Comparison of ENCODE assay signal across 27 cellular contexts in genomic region chr10:1356349-1356748, GRCh38.
DNase-seq lines count a peak whose midpoint lies in the region; ATAC-seq, FAIRE-seq and TF ChIP-seq lines count a peak whose summit lies in the region.
"Had no signal": no experiment of that assay in that cellular context is flagged by ENCODE, and none has a peak within 500 bp of the region (broad histone marks: within the 10 kb centered on the region; RNA-seq: fewer than 3 reads in every experiment).

No MANE protein-coding gene starts in this region.

- H2BK20ac ChIP-seq in H1 (ENCODE audit: low read length), result peak overlapping the region; percentile 37; the same call in 1 of the 2 replicates

- H3F3A ChIP-seq in neural progenitor cell (ENCODE audit: low read depth), result no peaks in the 10 kb centered on the region

- no peak for ATAC-seq in GM19463 (IDR thresholded peaks at IDR 0.05; ENCODE audit: unreplicated experiment)
- ATAC-seq: GM12878 had no signal

- TF ChIP-seq RAD21 in H1 (IDR thresholded peaks at IDR 0.05 in 1 of 2, conservative IDR thresholded peaks at IDR 0.05 in 1 of 2; ENCODE audit: low read depth in 2 of 2, low read length in 2 of 2), result no peak

- H3K4me3 Mint-ChIP-seq in neural progenitor cell, result no peak overlapping the region
- H3K4me3 Mint-ChIP-seq in mesothelial cell of epicardium, result no peak overlapping the region
- no peak overlapping the region for H3K4me3 Mint-ChIP-seq in HFFc6
- H3K4me3 Mint-ChIP-seq: CD14-positive monocyte; CD4-positive, alpha-beta memory T cell; CD4-positive, CD25-positive, alpha-beta regulatory T cell; CD8-positive, alpha-beta memory T cell had no signal

- no peaks in the 10 kb centered on the region for H3K79me1 ChIP-seq in H1 (ENCODE audit: low read depth, low read length)

- DNase-seq in bronchial epithelial cell (ENCODE audit: low read depth), result no peak
- DNase-seq in H1 (ENCODE audit: low read depth in 1 of 2, low spot score in 2 of 2), result no peak
- no peak for DNase-seq in neural progenitor cell (ENCODE audit: low spot score)
- no peak for DNase-seq in mesothelial cell of epicardium (ENCODE audit: low spot score in 2 of 2, unreplicated experiment in 2 of 2)
- no peak for DNase-seq in HFFc6
- DNase-seq: 8988T; ACHN; BE2C; C1 segment of cervical spinal cord; CD4-positive, alpha-beta memory T cell; CD4-positive, CD25-positive, alpha-beta regulatory T cell; CD8-positive, alpha-beta memory T cell; COR-L47; DMS 273 treated with DMSO at 0.1 percent for 48 hours; DMS153; DMS53; DMS79; DND-41; EL; GDM1 had no signal

- H2BK120ac ChIP-seq in H1 (replicated peaks; ENCODE audit: low read depth, low read length), result no peak overlapping the region

- no peak overlapping the region for H3K23ac ChIP-seq in H1 (ENCODE audit: insufficient read length)

- no peak overlapping the region for H3K4me3 ChIP-seq in bronchial epithelial cell (ENCODE audit: low read depth, low read length)
- no peak overlapping the region for H3K4me3 ChIP-seq in H1 (ENCODE audit: extremely low read depth in 1 of 4, insufficient read depth in 2 of 4, low read depth in 3 of 4, low read length in 4 of 4)
- no peak overlapping the region for H3K4me3 ChIP-seq in neural progenitor cell
- H3K4me3 ChIP-seq: BLaER1, GM12878 had no signal

- peak overlapping the region; percentile 5 for H3K27ac Mint-ChIP-seq in neural progenitor cell
- H3K27ac Mint-ChIP-seq in mesothelial cell of epicardium, result no peak overlapping the region
- no peak overlapping the region for H3K27ac Mint-ChIP-seq in HFFc6
- H3K27ac Mint-ChIP-seq: CD14-positive monocyte; CD4-positive, alpha-beta memory T cell had no signal

- 93% methylated on average over 3 of the region's 4 CpGs; no CpG with 5 or more reads in 1 of the 2 experiments for WGBS in H1 (ENCODE audit: extremely low coverage in 1 of 2, insufficient coverage in 1 of 2, insufficient read length in 1 of 2, insufficient replicate concordance in 2 of 2, low coverage in 1 of 2, low lambda C conversion rate in 2 of 2, missing lambda C conversion rate in 1 of 2), 2 experiments

- no peaks in the 10 kb centered on the region for H3K36me3 Mint-ChIP-seq in neural progenitor cell
- no peaks in the 10 kb centered on the region for H3K36me3 Mint-ChIP-seq in mesothelial cell of epicardium
- H3K36me3 Mint-ChIP-seq in HFFc6 (ENCODE audit: low read depth), result no peaks in the 10 kb centered on the region
- H3K36me3 Mint-ChIP-seq: CD14-positive monocyte; CD4-positive, alpha-beta memory T cell; CD4-positive, CD25-positive, alpha-beta regulatory T cell; CD8-positive, alpha-beta memory T cell had no signal

- POLR2A ChIA-PET in H1 (lab: Charles Lee; ENCODE audit: partially characterized antibody), result no interaction called here

- H3K23me2 ChIP-seq in H1 (ENCODE audit: low read depth, low read length), result no peaks in the 10 kb centered on the region

- no peak overlapping the region for H3K18ac ChIP-seq in H1 (ENCODE audit: extremely low read depth, low read length)

- no peak overlapping the region; the same call in 1 of the 2 replicates for H4K8ac ChIP-seq in H1 (ENCODE audit: extremely low read depth, insufficient read depth, low read length)

- H2BK12ac ChIP-seq in H1 (ENCODE audit: low read depth, low read length), result peak overlapping the region; percentile 27; the same call in 1 of the 2 replicates

- CTCF ChIA-PET in H1 (lab: Charles Lee; ENCODE audit: partially characterized antibody), result interaction anchor here (0.6 to 0.9 kb wide), 2 partner anchors 12 to 292 kb away, joined by 3 to 4 read pairs; no protein-coding TSS in a partner anchor

- H3K9me3 ChIP-seq in H1 (ENCODE audit: insufficient read depth in 2 of 2, low read depth in 1 of 2, low read length in 1 of 2) (no peaks in the 10 kb centered on the region), neural progenitor cell (ENCODE audit: low read depth) (no peaks in the 10 kb centered on the region)
- H3K9me3 ChIP-seq: BE2C, BLaER1 had no signal

- H3K4ac ChIP-seq in H1 (replicated peaks; ENCODE audit: insufficient read length, low read depth, low read length), result no peak overlapping the region

- H3K9me3 Mint-ChIP-seq in neural progenitor cell, result no peaks in the 10 kb centered on the region
- no peaks in the 10 kb centered on the region for H3K9me3 Mint-ChIP-seq in mesothelial cell of epicardium
- H3K9me3 Mint-ChIP-seq in HFFc6, result peaks cover 19% of the 10 kb centered on the region; the same call in 1 of the 2 replicates
- H3K9me3 Mint-ChIP-seq: CD14-positive monocyte; CD4-positive, alpha-beta memory T cell; CD4-positive, CD25-positive, alpha-beta regulatory T cell; CD8-positive, alpha-beta memory T cell had no signal

- H3K27ac ChIP-seq in H1 (ENCODE audit: low read depth, low read length), result no peak overlapping the region
- H3K27ac ChIP-seq in neural progenitor cell, result no peak overlapping the region
- H3K27ac ChIP-seq: BLaER1 had no signal

- H4K5ac ChIP-seq in H1 (ENCODE audit: insufficient read length, low read depth, low read length), result no peak overlapping the region

- peaks cover 4 to 17% (median 7%) of the 10 kb centered on the region in 4 experiments for H3K4me1 ChIP-seq in H1 (replicated peaks in 1 of 4; ENCODE audit: control insufficient read depth in 3 of 4, insufficient read depth in 4 of 4, low read length in 3 of 4)
- peaks cover 8% of the 10 kb centered on the region for H3K4me1 ChIP-seq in neural progenitor cell
- H3K4me1 ChIP-seq: BE2C had no signal

- H3K4me2 ChIP-seq in H1 (ENCODE audit: insufficient read depth in 1 of 2, low read depth in 2 of 2, low read length in 2 of 2) (no peak overlapping the region), neural progenitor cell (no peak overlapping the region)
- H3K4me2 ChIP-seq: BLaER1 had no signal

- no peak overlapping the region for H2AK5ac ChIP-seq in H1 (ENCODE audit: low read depth, low read length)

- H3K14ac ChIP-seq in H1 (ENCODE audit: insufficient read length), result no peak overlapping the region

- no peak overlapping the region for H3K9ac ChIP-seq in H1 (replicated peaks in 1 of 4; ENCODE audit: extremely low read depth in 1 of 4, low read depth in 3 of 4, low read length in 3 of 4)
- no peak overlapping the region for H3K9ac ChIP-seq in neural progenitor cell
- H3K9ac ChIP-seq: BLaER1 had no signal

- FAIRE-seq in bronchial epithelial cell (lab: Jason Lieb, UNC) (peak; percentile 7), H1 (lab: Jason Lieb, UNC) (no peak)
- FAIRE-seq: A204.1, GM12878, GM12892, GM18507 had no signal

- TF ChIP-seq CTCF in bronchial epithelial cell (IDR thresholded peaks at IDR 0.05; ENCODE audit: insufficient read depth, low read length, severe bottlenecking), result no peak
- no peak for TF ChIP-seq CTCF in H1 (IDR thresholded peaks at IDR 0.05; ENCODE audit: control extremely low read depth in 1 of 3, insufficient read depth in 1 of 3, low read depth in 1 of 3, low read length in 3 of 3)
- no peak for TF ChIP-seq CTCF in neural progenitor cell (IDR thresholded peaks at IDR 0.05)
- no peak for TF ChIP-seq CTCF in mesothelial cell of epicardium (IDR thresholded peaks at IDR 0.05; ENCODE audit: unreplicated experiment)
- no peak for TF ChIP-seq CTCF in HFFc6 (IDR thresholded peaks at IDR 0.05)

- H3K27me3 Mint-ChIP-seq in neural progenitor cell (ENCODE audit: insufficient read depth, low read depth), result peaks cover 2% of the 10 kb centered on the region
- H3K27me3 Mint-ChIP-seq in mesothelial cell of epicardium (ENCODE audit: low read depth), result peaks cover 8% of the 10 kb centered on the region
- peaks cover 4% of the 10 kb centered on the region; the same call in 1 of the 2 replicates for H3K27me3 Mint-ChIP-seq in HFFc6 (ENCODE audit: insufficient read depth)

- no peaks in the 10 kb centered on the region for H3K27me3 ChIP-seq in bronchial epithelial cell (ENCODE audit: control insufficient read depth, insufficient read depth, low read length)
- 0 out of 7 replicates have a peak, but pooled peaks cover 0 to 2% (median 0%) of the 10 kb centered on the region in 4 experiments for H3K27me3 ChIP-seq in H1 (replicated peaks in 1 of 4; ENCODE audit: control insufficient read depth in 3 of 4, extremely low read depth in 1 of 4, insufficient read depth in 3 of 4, low read length in 3 of 4)
- H3K27me3 ChIP-seq in neural progenitor cell, result no peaks in the 10 kb centered on the region
- H3K27me3 ChIP-seq: BE2C, BLaER1 had no signal

- no peak for TF ChIP-seq EP300 in H1 (IDR thresholded peaks at IDR 0.05; ENCODE audit: borderline replicate concordance in 1 of 2, low read depth in 2 of 2, low read length in 2 of 2)

- no peak overlapping the region; the same call in 1 of the 2 replicates for H2BK15ac ChIP-seq in H1 (ENCODE audit: low read length)

- H4K91ac ChIP-seq in H1 (replicated peaks; ENCODE audit: insufficient read length, low read length), result no peak overlapping the region

- peaks cover 24% of the 10 kb centered on the region for H3K4me1 Mint-ChIP-seq in neural progenitor cell
- H3K4me1 Mint-ChIP-seq in mesothelial cell of epicardium, result peaks cover 43% of the 10 kb centered on the region
- no peaks in the 10 kb centered on the region for H3K4me1 Mint-ChIP-seq in HFFc6 (ENCODE audit: low read depth)
- H3K4me1 Mint-ChIP-seq: CD14-positive monocyte had no signal

- no peak for TF ChIP-seq POLR2A in H1 (IDR thresholded peaks at IDR 0.05; ENCODE audit: control extremely low read depth in 1 of 2, low read depth in 2 of 2, low read length in 2 of 2)

- H3K79me2 ChIP-seq in H1 (ENCODE audit: control insufficient read depth in 1 of 2, insufficient read depth in 2 of 2, low read length in 2 of 2) (no peaks in the 10 kb centered on the region), neural progenitor cell (ENCODE audit: low read depth) (no peaks in the 10 kb centered on the region)

- H4K20me1 ChIP-seq in H1 (replicated peaks in 1 of 2; ENCODE audit: control insufficient read depth in 1 of 2, insufficient read depth in 2 of 2, low read length in 2 of 2) (no peaks in the 10 kb centered on the region), neural progenitor cell (ENCODE audit: low read depth) (no peaks in the 10 kb centered on the region)
- H4K20me1 ChIP-seq: BLaER1 had no signal

- no peak overlapping the region for H2BK5ac ChIP-seq in H1 (ENCODE audit: low read depth, low read length)

- H2AFZ ChIP-seq in H1 (ENCODE audit: low read length) (no peak overlapping the region), neural progenitor cell (replicated peaks) (no peak overlapping the region)

- H3K36me3 ChIP-seq in bronchial epithelial cell (ENCODE audit: control insufficient read depth, insufficient read depth, low read length) (no peaks in the 10 kb centered on the region), H1 (ENCODE audit: control insufficient read depth in 2 of 4, insufficient read depth in 4 of 4, low read length in 3 of 4) (no peaks in the 10 kb centered on the region), neural progenitor cell (no peaks in the 10 kb centered on the region)
- H3K36me3 ChIP-seq: BE2C, BLaER1 had no signal

- H3K56ac ChIP-seq in H1 (replicated peaks; ENCODE audit: insufficient read length, low read depth, low read length), result no peak overlapping the region
